Comparison of ENCODE assay signal across 9 cellular contexts in the genomic region with DNA sequence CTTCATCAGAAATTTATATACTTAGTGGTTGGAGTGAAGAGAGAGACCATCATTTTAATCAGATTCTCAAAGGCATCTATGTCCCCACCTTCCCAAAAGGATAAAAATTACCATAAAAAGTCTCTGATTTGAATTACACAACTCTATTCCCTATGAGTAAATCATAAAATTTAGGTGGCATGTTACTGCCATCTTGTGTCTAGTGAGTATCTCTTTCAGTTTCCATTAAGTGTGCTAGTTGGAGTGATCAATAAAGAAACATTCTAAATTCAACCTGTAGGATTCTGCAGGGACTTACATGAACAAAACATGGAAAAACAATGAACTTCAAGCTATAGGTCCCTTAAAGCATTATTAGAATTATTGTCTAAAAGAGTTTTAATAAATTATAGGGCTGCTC.
A peak's percentile ranks its signal among the peaks of the same experiment; 100 is the strongest.
DNase-seq lines count a peak whose midpoint lies in the region; ATAC-seq, FAIRE-seq and TF ChIP-seq lines count a peak whose summit lies in the region.
"Had no signal": no experiment of that assay in that cellular context is flagged by ENCODE, and none has a peak within 500 bp of the region (broad histone marks: within the 10 kb centered on the region; RNA-seq: fewer than 3 reads in every experiment).

No MANE protein-coding gene starts in this region.

- in situ Hi-C loops in Panc1 (cut with HindIII; ENCODE audit: low pct_unique_long_range_greater_than_20kb, low sequenced_read_pairs) = no loop called here

- H3K4me3 ChIP-seq in Panc1 (ENCODE audit: low read depth in 2 of 2, low read length in 2 of 2) (no peak overlapping the region), small intestine (ENCODE audit: low read depth in 1 of 2, low read length in 2 of 2) (no peak overlapping the region)

- CTCF ChIA-PET in Panc1 (lab: Charles Lee) = interaction anchor here (0.6 kb wide), 1 partner anchor 1617 kb away, joined by 3 read pairs; no protein-coding TSS in a partner anchor

- H3K36me3 ChIP-seq in Panc1 (ENCODE audit: control insufficient read depth, insufficient read depth, low read length) (no peaks in the 10 kb centered on the region), small intestine (ENCODE audit: control insufficient read depth in 2 of 2, insufficient read depth in 2 of 2, low read length in 2 of 2) (no peaks in the 10 kb centered on the region)

- BruUV-seq in Panc1 (replicated peaks; lab: Mats Ljungman, UMichigan) = no TSS peak

- ATAC-seq in Panc1 (no peak), HG02870 (IDR thresholded peaks at IDR 0.05; ENCODE audit: unreplicated experiment) (no peak), HG03135 (IDR thresholded peaks at IDR 0.05; ENCODE audit: unreplicated experiment) (no peak)

- H3K27ac ChIP-seq in Panc1 (ENCODE audit: low read length) (no peak overlapping the region), small intestine (ENCODE audit: low read depth in 1 of 2, low read length in 1 of 2) (no peak overlapping the region)

- H3K27me3 ChIP-seq in Panc1 (ENCODE audit: control insufficient read depth, insufficient read depth, low read length) (no peaks in the 10 kb centered on the region), small intestine (ENCODE audit: control insufficient read depth in 2 of 2, insufficient read depth in 2 of 2, low read length in 2 of 2) (no peaks in the 10 kb centered on the region)

- POLR2A ChIA-PET in Panc1 (lab: Charles Lee) = interaction anchor here (0.6 kb wide), 1 partner anchor 10 kb away, joined by 3 read pairs; no protein-coding TSS in a partner anchor

- H3K9me3 ChIP-seq in Panc1 (ENCODE audit: control insufficient read depth, insufficient read depth, low read depth, low read length) = no peaks in the 10 kb centered on the region
- no peaks in the 10 kb centered on the region for H3K9me3 ChIP-seq in small intestine (ENCODE audit: control insufficient read depth, low read depth)

- H3K4me1 ChIP-seq in Panc1 (ENCODE audit: control insufficient read depth, insufficient read depth, low read length) = no peaks in the 10 kb centered on the region
- H3K4me1 ChIP-seq in small intestine (ENCODE audit: control insufficient read depth in 2 of 2, insufficient read depth in 1 of 2, low read depth in 1 of 2, low read length in 1 of 2) = no peaks in the 10 kb centered on the region

- intact Hi-C loops in Panc1 (cut with micrococcal nuclease; ENCODE audit: unreplicated experiment) = loop anchor here (5.0 to 10.0 kb wide), 4 partner anchors 263 to 1485 kb away; no protein-coding TSS in a partner anchor

- DNase-seq in DMS 273 (lab: John Stamatoyannopoulos, UW; ENCODE audit: unreplicated experiment) (peak; percentile 12), DMS 273 treated with DMSO at 0.1 percent for 48 hours (lab: John Stamatoyannopoulos, UW) (no peak), Panc1 (ENCODE audit: low read depth, low spot score) (no peak), fibroblast of the conjunctiva (ENCODE audit: low read depth) (peak; percentile 60), small intestine (peak; percentile 60), NCI-H1092 treated with DMSO at 0.1 percent for 48 hours (lab: John Stamatoyannopoulos, UW) (no peak)

- peak; percentile 23; the same call in 1 of the 2 replicates for TF ChIP-seq CTCF in Panc1 (IDR thresholded peaks at IDR 0.05)

- FAIRE-seq in small intestine (lab: Jason Lieb, UNC) = no peak
- FAIRE-seq: A204.1 had no signal

Comparison
In these comparisons a context has a peak if more than half of its experiments do, and no peak if none do; other contexts are left out.
1. DNase-seq: peak in DMS 273 (single experiment), fibroblast of the conjunctiva (single experiment) and small intestine (single experiment); none in DMS 273 treated with DMSO at 0.1 percent for 48 hours (single experiment), Panc1 (single experiment) and NCI-H1092 treated with DMSO at 0.1 percent for 48 hours (single experiment).